Comparison of ENCODE assay signal across 27 cellular contexts in genomic region chr5:3888290-3888689, GRCh38.
"Had no signal": no experiment of that assay in that cellular context is flagged by ENCODE, and none has a peak within 500 bp of the region (broad histone marks: within the 10 kb centered on the region; RNA-seq: fewer than 3 reads in every experiment).

No MANE protein-coding gene starts in this region.

- H3K27me3 ChIP-seq: ascending aorta, brain microvascular endothelial cell had no signal

- H3K9me3 Mint-ChIP-seq: activated CD4-positive, alpha-beta T cell treated with anti-CD3 and anti-CD28 coated beads, Interleukin-2, amount 10 ng/mL, durations not matched to agents 24 days and 14 days; activated naive CD4-positive, alpha-beta T cell treated with anti-CD3 and anti-CD28 coated beads, Interleukin-2, amount 50 U/mL, for 72 hours; activated naive CD8-positive, alpha-beta T cell treated with anti-CD3 and anti-CD28 coated beads, Interleukin-2, amount 10 ng/mL, durations not matched to agents 7 days and 5 days; activated T-helper 1 cell treated with anti-CD3 and anti-CD28 coated beads, Interleukin-12 subunit alpha, Interleukin-12 subunit beta, Interleukin-2, Interleukin-4 antibody, amounts not matched to agents 30 ng/mL and 10 ng/mL and 1 ng/mL, durations not matched to agents 14 hours and 24 hours and 36 hours; dendritic cell treated with granulocyte-macrophage colony-stimulating factor and Interleukin-4, amounts not matched to agents 40 ng/mL and 50 ng/mL, for 4 days had no signal

- H3K4me1 ChIP-seq: ascending aorta had no signal

- H3K36me3 Mint-ChIP-seq: activated CD4-positive, alpha-beta memory T cell treated with anti-CD3 and anti-CD28 coated beads for 36 hours; activated CD8-positive, alpha-beta memory T cell treated with anti-CD3 and anti-CD28 coated beads, Interleukin-2, amount 10 ng/mL, durations not matched to agents 7 days and 5 days; activated naive CD4-positive, alpha-beta T cell treated with anti-CD3 and anti-CD28 coated beads, Interleukin-2, amount 10 ng/mL, durations not matched to agents 7 days and 5 days; activated naive CD4-positive, alpha-beta T cell treated with anti-CD3 and anti-CD28 coated beads, Interleukin-2, amount 50 U/mL, for 72 hours; activated naive CD8-positive, alpha-beta T cell treated with anti-CD3 and anti-CD28 coated beads, Interleukin-2, amount 10 ng/mL, durations not matched to agents 7 days and 5 days had no signal

- H3K4me1 Mint-ChIP-seq: activated CD4-positive, alpha-beta T cell treated with anti-CD3 and anti-CD28 coated beads, Interleukin-2, amount 10 ng/mL, durations not matched to agents 24 days and 14 days; activated CD8-positive, alpha-beta memory T cell treated with anti-CD3 and anti-CD28 coated beads, Interleukin-2, amount 10 ng/mL, durations not matched to agents 7 days and 5 days; activated naive CD4-positive, alpha-beta T cell treated with anti-CD3 and anti-CD28 coated beads, Interleukin-2, amount 10 ng/mL, durations not matched to agents 7 days and 5 days; activated naive CD8-positive, alpha-beta T cell treated with anti-CD3 and anti-CD28 coated beads, Interleukin-2, amount 10 ng/mL, durations not matched to agents 7 days and 5 days; central memory CD8-positive, alpha-beta T cell had no signal

- H3K4me3 ChIP-seq: ascending aorta, coronary artery, dorsolateral prefrontal cortex had no signal

- ATAC-seq: activated CD4-positive, alpha-beta T cell treated with anti-CD3 and anti-CD28 coated beads for 36 hours; activated CD8-positive, alpha-beta memory T cell treated with anti-CD3 and anti-CD28 coated beads, Interleukin-2, amount 10 ng/mL, durations not matched to agents 7 days and 5 days; activated CD8-positive, alpha-beta T cell treated with anti-CD3 and anti-CD28 coated beads, Interleukin-2, amount 10 ng/mL, durations not matched to agents 7 days and 5 days; activated naive CD4-positive, alpha-beta T cell treated with anti-CD3 and anti-CD28 coated beads, Interleukin-2, amount 50 U/mL, for 72 hours; esophagus mucosa had no signal

- H3K27ac Mint-ChIP-seq: activated CD4-positive, alpha-beta memory T cell treated with anti-CD3 and anti-CD28 coated beads for 36 hours; activated CD4-positive, alpha-beta T cell treated with anti-CD3 and anti-CD28 coated beads for 36 hours; activated CD4-positive, alpha-beta T cell treated with anti-CD3 and anti-CD28 coated beads, Interleukin-2, amount 10 ng/mL, durations not matched to agents 24 days and 14 days; activated CD8-positive, alpha-beta memory T cell treated with anti-CD3 and anti-CD28 coated beads, Interleukin-2, amount 10 ng/mL, durations not matched to agents 7 days and 5 days; activated CD8-positive, alpha-beta T cell treated with anti-CD3 and anti-CD28 coated beads, Interleukin-2, amount 10 ng/mL, durations not matched to agents 7 days and 5 days; activated naive CD4-positive, alpha-beta T cell treated with anti-CD3 and anti-CD28 coated beads, Interleukin-2, amount 10 ng/mL, durations not matched to agents 7 days and 5 days; activated naive CD4-positive, alpha-beta T cell treated with anti-CD3 and anti-CD28 coated beads, Interleukin-2, amount 50 U/mL, for 72 hours; activated naive CD8-positive, alpha-beta T cell treated with anti-CD3 and anti-CD28 coated beads, Interleukin-2, amount 10 ng/mL, durations not matched to agents 7 days and 5 days; activated T-helper 1 cell treated with anti-CD3 and anti-CD28 coated beads, Interleukin-12 subunit alpha, Interleukin-12 subunit beta, Interleukin-2, Interleukin-4 antibody, amounts not matched to agents 30 ng/mL and 10 ng/mL and 1 ng/mL, durations not matched to agents 14 hours and 24 hours and 36 hours; activated T-helper 2 cell treated with anti-CD3 and anti-CD28 coated beads, Interferon-gamma antibody, Interleukin-2, Interleukin-4, amounts not matched to agents 10 μg/mL and 5 μg/mL and 100 μg/mL, durations not matched to agents 14 hours and 24 hours and 36 hours; dendritic cell treated with granulocyte-macrophage colony-stimulating factor and Interleukin-4, amounts not matched to agents 40 ng/mL and 50 ng/mL, for 4 days; endodermal cell had no signal

- H3K27ac ChIP-seq: ascending aorta, brain microvascular endothelial cell, coronary artery, dorsolateral prefrontal cortex had no signal

- H3K27me3 Mint-ChIP-seq: activated CD4-positive, alpha-beta T cell treated with anti-CD3 and anti-CD28 coated beads, Interleukin-2, amount 10 ng/mL, durations not matched to agents 24 days and 14 days; activated CD8-positive, alpha-beta memory T cell treated with anti-CD3 and anti-CD28 coated beads, Interleukin-2, amount 10 ng/mL, durations not matched to agents 7 days and 5 days; activated naive CD4-positive, alpha-beta T cell treated with anti-CD3 and anti-CD28 coated beads, Interleukin-2, amount 10 ng/mL, durations not matched to agents 7 days and 5 days; central memory CD8-positive, alpha-beta T cell; dendritic cell treated with granulocyte-macrophage colony-stimulating factor and Interleukin-4, amounts not matched to agents 40 ng/mL and 50 ng/mL, for 4 days had no signal

- H3K9me3 ChIP-seq: ascending aorta had no signal

- H3K4me3 Mint-ChIP-seq: activated CD4-positive, alpha-beta memory T cell treated with anti-CD3 and anti-CD28 coated beads for 36 hours; activated CD4-positive, alpha-beta T cell treated with anti-CD3 and anti-CD28 coated beads for 36 hours; activated CD4-positive, alpha-beta T cell treated with anti-CD3 and anti-CD28 coated beads, Interleukin-2, amount 10 ng/mL, durations not matched to agents 24 days and 14 days; activated CD8-positive, alpha-beta memory T cell treated with anti-CD3 and anti-CD28 coated beads, Interleukin-2, amount 10 ng/mL, durations not matched to agents 7 days and 5 days; activated CD8-positive, alpha-beta T cell treated with anti-CD3 and anti-CD28 coated beads, Interleukin-2, amount 10 ng/mL, durations not matched to agents 7 days and 5 days; activated naive CD4-positive, alpha-beta T cell treated with anti-CD3 and anti-CD28 coated beads, Interleukin-2, amount 10 ng/mL, durations not matched to agents 7 days and 5 days; activated naive CD8-positive, alpha-beta T cell treated with anti-CD3 and anti-CD28 coated beads, Interleukin-2, amount 10 ng/mL, durations not matched to agents 7 days and 5 days; activated T-helper 1 cell treated with anti-CD3 and anti-CD28 coated beads, Interleukin-12 subunit alpha, Interleukin-12 subunit beta, Interleukin-2, Interleukin-4 antibody, amounts not matched to agents 30 ng/mL and 10 ng/mL and 1 ng/mL, durations not matched to agents 14 hours and 24 hours and 36 hours; central memory CD8-positive, alpha-beta T cell; dendritic cell treated with granulocyte-macrophage colony-stimulating factor and Interleukin-4, amounts not matched to agents 40 ng/mL and 50 ng/mL, for 4 days; endodermal cell had no signal

- H3K36me3 ChIP-seq: ascending aorta, brain microvascular endothelial cell had no signal

- DNase-seq: activated CD4-positive, alpha-beta memory T cell treated with anti-CD3 and anti-CD28 coated beads for 36 hours; activated CD4-positive, alpha-beta T cell treated with anti-CD3 and anti-CD28 coated beads for 36 hours; activated CD4-positive, alpha-beta T cell treated with anti-CD3 and anti-CD28 coated beads, Interleukin-2, amount 10 ng/mL, durations not matched to agents 24 days and 14 days; activated CD4-positive, CD25-positive, alpha-beta regulatory T cell; activated CD4-positive, CD25-positive, alpha-beta regulatory T cell treated with anti-CD3 and anti-CD28 coated beads, Interleukin-2, amount 50 U/mL, for 72 hours; activated CD8-positive, alpha-beta memory T cell treated with anti-CD3 and anti-CD28 coated beads, Interleukin-2, amount 10 ng/mL, durations not matched to agents 7 days and 5 days; activated CD8-positive, alpha-beta memory T cell treated with anti-CD3 and anti-CD28 coated beads, Interleukin-2, amount 50 U/mL, for 4 hours; activated CD8-positive, alpha-beta T cell treated with anti-CD3 and anti-CD28 coated beads, Interleukin-2, amount 10 ng/mL, durations not matched to agents 7 days and 5 days; activated effector memory CD4-positive, alpha-beta T cell treated with anti-CD3 and anti-CD28 coated beads, Interleukin-2, amount 50 U/mL, for 16 hours; activated naive CD4-positive, alpha-beta T cell treated with anti-CD3 and anti-CD28 coated beads, Interleukin-2, amount 10 ng/mL, durations not matched to agents 7 days and 5 days; activated naive CD8-positive, alpha-beta T cell treated with anti-CD3 and anti-CD28 coated beads, Interleukin-2, amount 10 ng/mL, durations not matched to agents 7 days and 5 days; activated T-cell treated with anti-CD3 and anti-CD28 coated beads, Interleukin-2, amount 50 U/mL, for 1 hour; activated T-cell treated with anti-CD3 and anti-CD28 coated beads, Interleukin-2, amount 50 U/mL, for 48 hours; brain microvascular endothelial cell; dorsolateral prefrontal cortex; effector memory CD4-positive, alpha-beta T cell; foreskin fibroblast; T-helper 2 cell had no signal
